ENCODE assay signal across 9 cellular contexts in genomic region chr7:127396184-127396583, GRCh38. TPM values are rescaled to one million over a fixed set of nuclear protein-coding genes. Genes with fewer than 3 reads are reported as not detected.
DNase-seq lines count a peak whose midpoint lies in the region; ATAC-seq and TF ChIP-seq lines count a peak whose summit lies in the region.
"Had no signal": no experiment of that assay in that cellular context is flagged by ENCODE, and none has a peak within 500 bp of the region (broad histone marks: within the 10 kb centered on the region; RNA-seq: fewer than 3 reads in every experiment).

No MANE protein-coding gene starts in this region.

- H3K4ac ChIP-seq in mesendoderm (ENCODE audit: low read depth, low read length), result no peak overlapping the region

- intact Hi-C loops in activated CD4-positive, alpha-beta memory T cell treated with anti-CD3 and anti-CD28 coated beads for 36 hours (cut with micrococcal nuclease), result loop anchor here (10.0 kb wide), 1 partner anchor 459 kb away; no protein-coding TSS in a partner anchor
- intact Hi-C loops in esophagus squamous epithelium (cut with DNase I), result no loop called here

- no peak overlapping the region for H3K56ac ChIP-seq in mesendoderm (ENCODE audit: low read length)

- no peak overlapping the region for H4K8ac ChIP-seq in mesendoderm (ENCODE audit: low read depth, low read length)

- no CpG with 5 or more reads among the region's 1 CpG for WGBS in mesendoderm (ENCODE audit: extremely low coverage, insufficient coverage, low lambda C conversion rate)
- WGBS in esophagus squamous epithelium, 2 donors, result 67 to 77% methylated on average over 1 of the region's 1 CpG

- H3K4me2 ChIP-seq in mesendoderm (ENCODE audit: low read length), result no peak overlapping the region

- H3K4me1 Mint-ChIP-seq in activated CD4-positive, alpha-beta memory T cell treated with anti-CD3 and anti-CD28 coated beads for 36 hours (ENCODE audit: low read depth), result peaks cover 26% of the 10 kb centered on the region
- peaks cover 25% of the 10 kb centered on the region for H3K4me1 Mint-ChIP-seq in activated CD4-positive, alpha-beta memory T cell treated with anti-CD3 and anti-CD28 coated beads, Interleukin-2, amount 10 ng/mL, durations not matched to agents 7 days and 5 days

- peak; percentile 74 for DNase-seq in activated CD4-positive, alpha-beta memory T cell treated with anti-CD3 and anti-CD28 coated beads for 36 hours
- no peak for DNase-seq in activated CD4-positive, alpha-beta memory T cell treated with anti-CD3 and anti-CD28 coated beads, Interleukin-2, amount 10 ng/mL, durations not matched to agents 7 days and 5 days
- DNase-seq in RPMI8226 (peak; percentile 94), mesendoderm (peak; percentile 36), HCEC 1CT (no peak), esophagus squamous epithelium (lab: John Stamatoyannopoulos, UW) (no peak), OCI-M2 (lab: John Stamatoyannopoulos, UW; ENCODE audit: unreplicated experiment) (no peak)
- DNase-seq: C1 segment of cervical spinal cord had no signal

- peak; percentile 40 for ATAC-seq in HG02885 (IDR thresholded peaks at IDR 0.05; ENCODE audit: poor library complexity, unreplicated experiment)

- no peaks in the 10 kb centered on the region for H3K79me2 ChIP-seq in mesendoderm (ENCODE audit: control insufficient read depth, insufficient read depth, low read length)

- H3K4me1 ChIP-seq in mesendoderm (ENCODE audit: control insufficient read depth, low read depth, low read length) (no peaks in the 10 kb centered on the region), esophagus squamous epithelium (peaks cover 0 to 17% (median 3%) of the 10 kb centered on the region in 3 donors)

- no peak overlapping the region for H3K27ac Mint-ChIP-seq in activated CD4-positive, alpha-beta memory T cell treated with anti-CD3 and anti-CD28 coated beads for 36 hours
- H3K27ac Mint-ChIP-seq in activated CD4-positive, alpha-beta memory T cell treated with anti-CD3 and anti-CD28 coated beads, Interleukin-2, amount 10 ng/mL, durations not matched to agents 7 days and 5 days, result no peak overlapping the region

- no peak overlapping the region for H3K18ac ChIP-seq in mesendoderm (ENCODE audit: low read length)

- no peak overlapping the region for H3K27ac ChIP-seq in mesendoderm (ENCODE audit: low read depth, low read length)
- H3K27ac ChIP-seq in esophagus squamous epithelium, result no peak overlapping the region

- H3K79me1 ChIP-seq in mesendoderm (ENCODE audit: low read length), result no peaks in the 10 kb centered on the region

- H2BK5ac ChIP-seq in mesendoderm (ENCODE audit: low read length), result no peak overlapping the region

- CTCF ChIA-PET in activated CD4-positive, alpha-beta memory T cell treated with anti-CD3 and anti-CD28 coated beads for 36 hours (lab: Charles Lee), result interaction anchor here (0.7 kb wide), 1 partner anchor 11 kb away, joined by 5 read pairs; no protein-coding TSS in a partner anchor
- CTCF ChIA-PET in activated CD4-positive, alpha-beta memory T cell treated with anti-CD3 and anti-CD28 coated beads, Interleukin-2, amount 10 ng/mL, durations not matched to agents 7 days and 5 days (lab: Charles Lee), result no interaction called here

- H3K4me3 Mint-ChIP-seq in activated CD4-positive, alpha-beta memory T cell treated with anti-CD3 and anti-CD28 coated beads for 36 hours, result no peak overlapping the region
- no peak overlapping the region for H3K4me3 Mint-ChIP-seq in activated CD4-positive, alpha-beta memory T cell treated with anti-CD3 and anti-CD28 coated beads, Interleukin-2, amount 10 ng/mL, durations not matched to agents 7 days and 5 days

- no peak overlapping the region for H4K5ac ChIP-seq in mesendoderm (ENCODE audit: low read length)

- no peak for TF ChIP-seq POLR2A in esophagus squamous epithelium (IDR thresholded peaks at IDR 0.05)

- H3K9me3 ChIP-seq in esophagus squamous epithelium, result no peaks in the 10 kb centered on the region

- H3K4me3 ChIP-seq in mesendoderm (ENCODE audit: low read length) (no peak overlapping the region), esophagus squamous epithelium (no peak overlapping the region)

- POLR2A ChIA-PET in activated CD4-positive, alpha-beta memory T cell treated with anti-CD3 and anti-CD28 coated beads for 36 hours (lab: Charles Lee), result no interaction called here
- POLR2A ChIA-PET in activated CD4-positive, alpha-beta memory T cell treated with anti-CD3 and anti-CD28 coated beads, Interleukin-2, amount 10 ng/mL, durations not matched to agents 7 days and 5 days (lab: Charles Lee), result no interaction called here

- H3K36me3 ChIP-seq in mesendoderm (ENCODE audit: control insufficient read depth, insufficient read depth, low read length), result no peaks in the 10 kb centered on the region
- H3K36me3 ChIP-seq in esophagus squamous epithelium, result no peaks in the 10 kb centered on the region

- H3K23ac ChIP-seq in mesendoderm (ENCODE audit: low read length), result no peak overlapping the region

- H3K36me3 Mint-ChIP-seq in activated CD4-positive, alpha-beta memory T cell treated with anti-CD3 and anti-CD28 coated beads for 36 hours, result peaks cover 4% of the 10 kb centered on the region
- peaks cover 5% of the 10 kb centered on the region for H3K36me3 Mint-ChIP-seq in activated CD4-positive, alpha-beta memory T cell treated with anti-CD3 and anti-CD28 coated beads, Interleukin-2, amount 10 ng/mL, durations not matched to agents 7 days and 5 days (ENCODE audit: low read depth)

- no peak overlapping the region for H2AK5ac ChIP-seq in mesendoderm (ENCODE audit: low read length)

- peaks cover 5% of the 10 kb centered on the region for H3K9me3 Mint-ChIP-seq in activated CD4-positive, alpha-beta memory T cell treated with anti-CD3 and anti-CD28 coated beads for 36 hours
- H3K9me3 Mint-ChIP-seq in activated CD4-positive, alpha-beta memory T cell treated with anti-CD3 and anti-CD28 coated beads, Interleukin-2, amount 10 ng/mL, durations not matched to agents 7 days and 5 days, result no peaks in the 10 kb centered on the region

- H3K27me3 ChIP-seq in mesendoderm (ENCODE audit: insufficient read depth, low read length, poor library complexity), result no peaks in the 10 kb centered on the region
- peaks cover 0 to 10% (median 0%) of the 10 kb centered on the region in 4 donors for H3K27me3 ChIP-seq in esophagus squamous epithelium

- H3K9ac ChIP-seq in mesendoderm (ENCODE audit: low read length), result no peak overlapping the region

- no peak overlapping the region for H2BK120ac ChIP-seq in mesendoderm (ENCODE audit: low read depth, low read length)

- no peak for TF ChIP-seq CTCF in esophagus squamous epithelium (IDR thresholded peaks at IDR 0.05)

- H3K27me3 Mint-ChIP-seq in activated CD4-positive, alpha-beta memory T cell treated with anti-CD3 and anti-CD28 coated beads for 36 hours, result no peaks in the 10 kb centered on the region
- peaks cover 9% of the 10 kb centered on the region for H3K27me3 Mint-ChIP-seq in activated CD4-positive, alpha-beta memory T cell treated with anti-CD3 and anti-CD28 coated beads, Interleukin-2, amount 10 ng/mL, durations not matched to agents 7 days and 5 days

- no peak overlapping the region for H2BK15ac ChIP-seq in mesendoderm (replicated peaks; ENCODE audit: low read depth)

RNA-seq across cellular contexts. Expression of gene ZNF800, which starts 3.7 kb away (rescaled TPM):
- 10 to 100 TPM; 24.9 to 29.2 TPM for total RNA-seq in activated CD4-positive, alpha-beta memory T cell treated with anti-CD3 and anti-CD28 coated beads for 36 hours
- total RNA-seq in activated CD4-positive, alpha-beta memory T cell treated with anti-CD3 and anti-CD28 coated beads, Interleukin-2, amount 10 ng/mL, durations not matched to agents 7 days and 5 days, result 10 to 100 TPM; 37.2 to 38.0 TPM
- 7.3 TPM for polyA plus RNA-seq in mesendoderm (2013, experiment 1 of 2)
- polyA plus RNA-seq in mesendoderm (2013, experiment 2 of 2), result 7.9 TPM
- total RNA-seq in esophagus squamous epithelium, result 10 to 100 TPM; 21.1 to 27.8 (median 24.2) TPM

Comparison
In these comparisons a context has a peak if more than half of its experiments do, and no peak if none do; other contexts are left out.
1. DNase-seq: peak in activated CD4-positive, alpha-beta memory T cell treated with anti-CD3 and anti-CD28 coated beads for 36 hours (single experiment), RPMI8226 (single experiment) and mesendoderm (single experiment); none in activated CD4-positive, alpha-beta memory T cell treated with anti-CD3 and anti-CD28 coated beads, Interleukin-2, amount 10 ng/mL, durations not matched to agents 7 days and 5 days (single experiment), HCEC 1CT (single experiment), esophagus squamous epithelium (single experiment) and OCI-M2 (single experiment).